In genomic region chr7:65509368-65510186, GRCh38 we compare ENCODE assay signal across 8 cellular contexts.
A peak's percentile ranks its signal among the peaks of the same experiment; 100 is the strongest.
DNase-seq lines count a peak whose midpoint lies in the region; ATAC-seq and TF ChIP-seq lines count a peak whose summit lies in the region.

No MANE protein-coding gene starts in this region.

- H3K79me1 ChIP-seq in H9 (ENCODE audit: insufficient read depth, low read depth, low read length, poor library complexity, severe bottlenecking), result no peaks in the 10 kb centered on the region

- peak overlapping the region; percentile 25 for H3K4me3 ChIP-seq in SJSA1
- H3K4me3 ChIP-seq in fibroblast of the aortic adventitia (ENCODE audit: low read depth, low read length), result peak overlapping the region; percentile 49
- H3K4me3 ChIP-seq in retinal pigment epithelial cell (ENCODE audit: low read length), result peak overlapping the region; percentile 61

- no peak overlapping the region for H4K8ac ChIP-seq in H9 (replicated peaks; ENCODE audit: insufficient read length, low read depth, low read length)

- H4K20me1 ChIP-seq in H9 (ENCODE audit: control insufficient read depth, insufficient read depth, insufficient read length), result no peaks in the 10 kb centered on the region

- no peak overlapping the region for H2AK5ac ChIP-seq in H9 (ENCODE audit: insufficient read length, low read length)

- H2BK20ac ChIP-seq in H9 (ENCODE audit: low read depth, low read length, poor library complexity, severe bottlenecking), result no peak overlapping the region

- H3K9me3 Mint-ChIP-seq in H9, result no peaks in the 10 kb centered on the region; a peak in 1 of 5 replicates

- peaks cover 0 to 4% of the 10 kb centered on the region in 2 experiments; a peak in 2 of 4 replicates for H3K4me1 Mint-ChIP-seq in H9

- H3K56ac ChIP-seq in H9 (ENCODE audit: insufficient read length, low read depth, low read length), result no peak overlapping the region

- H3K4me1 ChIP-seq in H9 (ENCODE audit: insufficient read depth, low read length) (no peaks in the 10 kb centered on the region), SJSA1 (replicated peaks) (peaks cover 3% of the 10 kb centered on the region; the same call in 1 of the 2 replicates)

- no peak overlapping the region for H4K5ac ChIP-seq in H9 (ENCODE audit: insufficient read length, low read depth, low read length)

- TF ChIP-seq CTCF in H9 (conservative IDR thresholded peaks at IDR 0.05), result no peak
- TF ChIP-seq CTCF in fibroblast of the aortic adventitia (IDR thresholded peaks at IDR 0.05; ENCODE audit: insufficient read depth, low read length), result no peak
- no peak for TF ChIP-seq CTCF in retinal pigment epithelial cell (conservative IDR thresholded peaks at IDR 0.05; ENCODE audit: low read depth, low read length)

- H2BK5ac ChIP-seq in H9 (ENCODE audit: insufficient read length, low read length), result no peak overlapping the region

- H3K18ac ChIP-seq in H9 (ENCODE audit: insufficient read length, low read depth, low read length), result no peak overlapping the region

- peaks cover 51% of the 10 kb centered on the region for H3K27me3 Mint-ChIP-seq in H9 (ENCODE audit: low read depth)

- no peak overlapping the region for H2BK15ac ChIP-seq in H9 (ENCODE audit: low read depth, low read length)

- H3K9me3 ChIP-seq in H9 (ENCODE audit: control insufficient read depth, low read depth, low read length) (no peaks in the 10 kb centered on the region), SJSA1 (replicated peaks) (no peaks in the 10 kb centered on the region)

- H3K9ac ChIP-seq in H9 (ENCODE audit: extremely low read depth, insufficient read length, low read length), result no peak overlapping the region

- H3K27ac ChIP-seq in H9 (ENCODE audit: insufficient read length, low read depth, low read length) (no peak overlapping the region), SJSA1 (no peak overlapping the region)

- H2AFZ ChIP-seq in H9 (ENCODE audit: low read length), result no peak overlapping the region

- no peak overlapping the region for H3K14ac ChIP-seq in H9 (ENCODE audit: insufficient read depth, low read length)

- H3K36me3 Mint-ChIP-seq in H9 (ENCODE audit: insufficient read depth in 1 of 3, low read depth in 3 of 3), result no peaks in the 10 kb centered on the region

- H2BK120ac ChIP-seq in H9 (ENCODE audit: low read depth, low read length, poor library complexity, severe bottlenecking), result no peak overlapping the region

- no peak overlapping the region for H4K91ac ChIP-seq in H9 (ENCODE audit: insufficient read length, low read depth, low read length)

- H3K4me2 ChIP-seq in H9 (ENCODE audit: insufficient read depth, insufficient read length, low read length), result no peak overlapping the region

- no peak overlapping the region for H3K23ac ChIP-seq in H9 (ENCODE audit: insufficient read length, low read depth, low read length)

- H3K23me2 ChIP-seq in H9 (ENCODE audit: insufficient read length, low read depth, low read length, poor library complexity, severe bottlenecking), result peaks cover 3% of the 10 kb centered on the region

- no peak overlapping the region for H2BK12ac ChIP-seq in H9 (ENCODE audit: insufficient read length, low read depth, low read length)

- no peak for ATAC-seq in GM18502 (IDR thresholded peaks at IDR 0.05; ENCODE audit: poor library complexity, unreplicated experiment)
- no peak for ATAC-seq in GM19467 (IDR thresholded peaks at IDR 0.05; ENCODE audit: unreplicated experiment)

- H3K4ac ChIP-seq in H9 (ENCODE audit: low read depth, low read length), result no peak overlapping the region

- H3T11ph ChIP-seq in H9 (ENCODE audit: low read length), result no peak overlapping the region

- H3K27me3 ChIP-seq in H9 (ENCODE audit: insufficient read depth, low read length), result peaks cover 19% of the 10 kb centered on the region; the same call in 1 of the 2 replicates
- H3K27me3 ChIP-seq in SJSA1 (replicated peaks), result peaks cover 14% of the 10 kb centered on the region

- DNase-seq in H9 (no peak), SJSA1 (ENCODE audit: low read depth in 1 of 2, low spot score in 2 of 2) (peak in 1 of 2 experiments; percentile 12), fibroblast of the aortic adventitia (ENCODE audit: low read depth) (no peak), retinal pigment epithelial cell (ENCODE audit: low read depth) (no peak), Ammon's horn (ENCODE audit: low spot score) (no peak), SHP77 treated with DMSO at 0.1 percent for 48 hours (lab: John Stamatoyannopoulos, UW) (no peak)

- no CpG with 5 or more reads among the region's 85 CpGs for WGBS in H9 (ENCODE audit: extremely low coverage, insufficient read length, low lambda C conversion rate)

- H3K36me3 ChIP-seq in SJSA1, result no peaks in the 10 kb centered on the region

- no peaks in the 10 kb centered on the region for H3K79me2 ChIP-seq in H9 (ENCODE audit: insufficient read depth, low read length)

- H3K27ac Mint-ChIP-seq in H9, result no peak overlapping the region; a peak in 1 of 7 replicates

- H3K4me3 Mint-ChIP-seq in H9, result peak overlapping the region; percentile 43 to 77
